Comparison of ENCODE assay signal across 9 cellular contexts in the genomic region with DNA sequence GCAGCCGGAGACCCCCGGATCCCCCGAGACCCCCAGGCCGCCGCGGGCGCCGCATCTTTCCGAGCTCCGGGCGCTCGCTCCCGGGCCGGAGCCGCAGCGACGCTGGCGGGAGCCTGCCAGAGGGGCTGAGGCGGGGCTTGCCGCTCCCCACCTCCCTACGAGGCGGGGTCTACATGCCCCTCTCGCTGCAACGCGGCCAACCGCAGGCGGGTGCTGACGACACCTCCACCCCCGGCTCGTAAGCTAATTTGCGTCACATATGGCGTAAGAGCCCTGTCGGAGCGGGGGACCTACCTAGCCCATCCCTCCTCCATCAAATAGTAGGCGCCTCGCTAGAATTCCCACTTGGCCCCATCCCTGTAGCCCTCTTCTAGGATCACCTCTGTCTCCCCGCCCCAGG. TPM values are rescaled to one million over a fixed set of nuclear protein-coding genes. Genes with fewer than 3 reads are reported as not detected.
DNase-seq lines count a peak whose midpoint lies in the region; ATAC-seq and TF ChIP-seq lines count a peak whose summit lies in the region.
"Had no signal": no experiment of that assay in that cellular context is flagged by ENCODE, and none has a peak within 500 bp of the region (broad histone marks: within the 10 kb centered on the region; RNA-seq: fewer than 3 reads in every experiment).

A gene (minus strand): TSS at position 124 of the 400 bp plus-strand sequence. CDS start 69 bp downstream, at position 55.

- H3K4me1 ChIP-seq in esophagus muscularis mucosa, result peaks cover 0 to 13% (median 11%) of the 10 kb centered on the region in 4 donors

- ATAC-seq in GM21526 (IDR thresholded peaks at IDR 0.05; ENCODE audit: low FRiP score, unreplicated experiment), result no peak

- peak; percentile 79 for DNase-seq in Ammon's horn (ENCODE audit: low spot score)
- peak; percentile 27 for DNase-seq in NCI-H1092 (lab: John Stamatoyannopoulos, UW)
- DNase-seq in iPS-NIHi7 (ENCODE audit: extremely low spot score), result peak; percentile 91
- no peak for DNase-seq in midbrain (lab: John Stamatoyannopoulos, UW)
- DNase-seq in GM13976 (ENCODE audit: low spot score), result no peak
- no peak for DNase-seq in esophagus muscularis mucosa (ENCODE audit: extremely low spot score)
- DNase-seq: stimulated activated CD8-positive, alpha-beta memory T cell treated with anti-CD3 and anti-CD28 coated beads, Interleukin-4, amount 100 ng/mL, for 48 hours had no signal

- TF ChIP-seq EP300 in esophagus muscularis mucosa (IDR thresholded peaks at IDR 0.05), result no peak

- intact Hi-C loops in esophagus muscularis mucosa (cut with DNase I), result loop anchor here (10.0 kb wide), 1 partner anchor 254 kb away; no protein-coding TSS in a partner anchor

- H3K9me3 ChIP-seq in esophagus muscularis mucosa, result no peaks in the 10 kb centered on the region

- in situ Hi-C loops in GM13976 (cut with MboI; ENCODE audit: low sequenced_read_pairs, unreplicated experiment), result loop anchor here (25.0 kb wide), 1 partner anchor 272 kb away; a partner anchor contains a TSS

- 7% methylated on average over 4 of the region's 37 CpGs for WGBS in esophagus muscularis mucosa

- TF ChIP-seq POLR2A in esophagus muscularis mucosa (IDR thresholded peaks at IDR 0.05; ENCODE audit: low read depth), result no peak

- TF ChIP-seq CTCF in VCaP (conservative IDR thresholded peaks at IDR 0.05) (no peak), GM13976 (IDR thresholded peaks at IDR 0.05; ENCODE audit: borderline replicate concordance, control extremely low read depth, extremely low read depth, insufficient read depth, missing control alignments) (no peak), esophagus muscularis mucosa (IDR thresholded peaks at IDR 0.05) (no peak)

- no peak within 1 kb of the TSS for H3K4me3 ChIP-seq in esophagus muscularis mucosa

- H3K27me3 ChIP-seq in esophagus muscularis mucosa, result peaks cover 0 to 84% (median 22%) of the 10 kb centered on the region in 4 donors

- no peaks in the 10 kb centered on the region for H3K36me3 ChIP-seq in esophagus muscularis mucosa

- H3K27ac ChIP-seq in VCaP (peak within 1 kb of the TSS; percentile 67), esophagus muscularis mucosa (replicated peaks in 1 of 4) (no peak within 1 kb of the TSS)

RNA-seq across cellular contexts. Expression of the gene that starts here (rescaled TPM):
- total RNA-seq in esophagus muscularis mucosa, result 1 to 10 TPM; 2.1 to 6.6 (median 4.1) TPM

Comparison
In these comparisons a context has a peak if more than half of its experiments do, and no peak if none do; other contexts are left out.
1. DNase-seq: peak in Ammon's horn (single experiment), NCI-H1092 (single experiment) and iPS-NIHi7 (single experiment); none in midbrain (single experiment), GM13976 (single experiment) and esophagus muscularis mucosa (single experiment).